Comparison of ENCODE assay signal across 1 cellular context in the genomic region with DNA sequence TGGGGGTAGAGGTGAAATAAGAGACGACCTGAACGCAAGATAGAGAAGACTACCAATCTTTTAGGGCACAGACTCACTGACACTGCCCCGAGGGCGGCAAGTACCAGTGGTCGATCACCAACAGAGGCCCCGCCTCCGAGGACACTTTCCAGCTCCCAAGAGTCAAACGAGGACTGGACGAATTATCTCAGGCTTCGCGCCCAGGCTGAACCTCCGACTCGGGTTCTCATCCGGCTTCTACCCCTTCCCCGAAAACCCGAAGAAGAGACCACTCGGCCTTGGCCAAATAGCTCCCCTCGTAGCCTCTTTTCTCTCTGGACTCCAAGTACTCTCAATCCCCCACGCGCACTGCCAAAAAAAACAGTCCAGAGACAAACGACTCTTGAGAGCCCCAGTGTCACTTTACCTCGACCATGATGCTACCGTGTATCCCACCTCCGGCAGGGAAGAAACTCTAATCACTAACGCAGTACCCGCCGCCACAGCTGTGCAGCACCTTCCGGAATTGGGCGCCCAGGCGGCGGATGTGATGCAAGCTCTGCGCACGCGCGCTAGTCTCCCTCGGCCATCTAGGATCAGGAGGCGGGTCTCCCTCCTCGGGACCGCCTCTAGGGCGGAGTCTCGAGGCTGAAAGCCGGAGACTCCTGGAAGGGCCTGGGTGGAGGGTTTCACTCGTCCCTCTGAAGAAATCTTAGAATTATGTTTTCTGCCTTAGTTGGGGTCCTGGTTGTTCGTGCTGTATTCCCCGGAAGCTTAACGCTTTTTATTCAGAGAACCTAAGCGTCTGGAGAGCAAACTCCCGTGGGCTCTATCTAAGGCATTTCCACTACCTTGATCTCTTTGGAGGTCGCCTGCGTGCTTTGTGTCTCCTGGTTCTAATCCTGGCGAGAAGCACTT.
TF ChIP-seq lines count a peak whose summit lies in the region.

A gene (minus strand): TSS at position 507 of the 897 bp plus-strand sequence. CDS start 92 bp downstream, at position 415.

TF ChIP-seq in HepG2, 621 proteins besides CTCF, POLR2A, EP300 and RAD21 (continued from another document and continues in another):
- TF ChIP-seq, protein P1, sequence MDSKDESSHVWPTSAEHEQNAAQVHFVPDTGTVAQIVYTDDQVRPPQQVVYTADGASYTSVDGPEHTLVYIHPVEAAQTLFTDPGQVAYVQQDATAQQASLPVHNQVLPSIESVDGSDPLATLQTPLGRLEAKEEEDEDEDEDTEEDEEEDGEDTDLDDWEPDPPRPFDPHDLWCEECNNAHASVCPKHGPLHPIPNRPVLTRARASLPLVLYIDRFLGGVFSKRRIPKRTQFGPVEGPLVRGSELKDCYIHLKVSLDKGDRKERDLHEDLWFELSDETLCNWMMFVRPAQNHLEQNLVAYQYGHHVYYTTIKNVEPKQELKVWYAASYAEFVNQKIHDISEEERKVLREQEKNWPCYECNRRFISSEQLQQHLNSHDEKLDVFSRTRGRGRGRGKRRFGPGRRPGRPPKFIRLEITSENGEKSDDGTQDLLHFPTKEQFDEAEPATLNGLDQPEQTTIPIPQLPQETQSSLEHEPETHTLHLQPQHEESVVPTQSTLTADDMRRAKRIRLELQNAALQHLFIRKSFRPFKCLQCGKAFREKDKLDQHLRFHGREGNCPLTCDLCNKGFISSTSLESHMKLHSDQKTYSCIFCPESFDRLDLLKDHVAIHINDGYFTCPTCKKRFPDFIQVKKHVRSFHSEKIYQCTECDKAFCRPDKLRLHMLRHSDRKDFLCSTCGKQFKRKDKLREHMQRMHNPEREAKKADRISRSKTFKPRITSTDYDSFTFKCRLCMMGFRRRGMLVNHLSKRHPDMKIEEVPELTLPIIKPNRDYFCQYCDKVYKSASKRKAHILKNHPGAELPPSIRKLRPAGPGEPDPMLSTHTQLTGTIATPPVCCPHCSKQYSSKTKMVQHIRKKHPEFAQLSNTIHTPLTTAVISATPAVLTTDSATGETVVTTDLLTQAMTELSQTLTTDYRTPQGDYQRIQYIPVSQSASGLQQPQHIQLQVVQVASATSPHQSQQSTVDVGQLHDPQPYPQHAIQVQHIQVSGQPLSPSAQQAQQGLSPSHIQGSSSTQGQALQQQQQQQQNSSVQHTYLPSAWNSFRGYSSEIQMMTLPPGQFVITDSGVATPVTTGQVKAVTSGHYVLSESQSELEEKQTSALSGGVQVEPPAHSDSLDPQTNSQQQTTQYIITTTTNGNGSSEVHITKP (CRISPR knock-in tag; IDR thresholded peaks at IDR 0.05; ENCODE audit: low read depth) = no peak
- peak; percentile 31; the same call in 1 of the 2 replicates for TF ChIP-seq NR2C2 (CRISPR knock-in tag; IDR thresholded peaks at IDR 0.05; ENCODE audit: borderline replicate concordance)
- peak; percentile 90 for TF ChIP-seq ZNF598 (CRISPR knock-in tag; IDR thresholded peaks at IDR 0.05; ENCODE audit: borderline replicate concordance)
- TF ChIP-seq ZFP62 (CRISPR knock-in tag; IDR thresholded peaks at IDR 0.05) = no peak
- TF ChIP-seq ETV5 (CRISPR knock-in tag; IDR thresholded peaks at IDR 0.05; ENCODE audit: borderline replicate concordance) = peak; percentile 68
- TF ChIP-seq HOXA7 (CRISPR knock-in tag; IDR thresholded peaks at IDR 0.05) = no peak
- no peak for TF ChIP-seq AGO1 (IDR thresholded peaks at IDR 0.05; ENCODE audit: low read depth, low read length, poor library complexity, severe bottlenecking)
- TF ChIP-seq, protein P2, sequence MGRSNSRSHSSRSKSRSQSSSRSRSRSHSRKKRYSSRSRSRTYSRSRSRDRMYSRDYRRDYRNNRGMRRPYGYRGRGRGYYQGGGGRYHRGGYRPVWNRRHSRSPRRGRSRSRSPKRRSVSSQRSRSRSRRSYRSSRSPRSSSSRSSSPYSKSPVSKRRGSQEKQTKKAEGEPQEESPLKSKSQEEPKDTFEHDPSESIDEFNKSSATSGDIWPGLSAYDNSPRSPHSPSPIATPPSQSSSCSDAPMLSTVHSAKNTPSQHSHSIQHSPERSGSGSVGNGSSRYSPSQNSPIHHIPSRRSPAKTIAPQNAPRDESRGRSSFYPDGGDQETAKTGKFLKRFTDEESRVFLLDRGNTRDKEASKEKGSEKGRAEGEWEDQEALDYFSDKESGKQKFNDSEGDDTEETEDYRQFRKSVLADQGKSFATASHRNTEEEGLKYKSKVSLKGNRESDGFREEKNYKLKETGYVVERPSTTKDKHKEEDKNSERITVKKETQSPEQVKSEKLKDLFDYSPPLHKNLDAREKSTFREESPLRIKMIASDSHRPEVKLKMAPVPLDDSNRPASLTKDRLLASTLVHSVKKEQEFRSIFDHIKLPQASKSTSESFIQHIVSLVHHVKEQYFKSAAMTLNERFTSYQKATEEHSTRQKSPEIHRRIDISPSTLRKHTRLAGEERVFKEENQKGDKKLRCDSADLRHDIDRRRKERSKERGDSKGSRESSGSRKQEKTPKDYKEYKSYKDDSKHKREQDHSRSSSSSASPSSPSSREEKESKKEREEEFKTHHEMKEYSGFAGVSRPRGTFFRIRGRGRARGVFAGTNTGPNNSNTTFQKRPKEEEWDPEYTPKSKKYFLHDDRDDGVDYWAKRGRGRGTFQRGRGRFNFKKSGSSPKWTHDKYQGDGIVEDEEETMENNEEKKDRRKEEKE (IDR thresholded peaks at IDR 0.05) = no peak
- TF ChIP-seq, protein P3, sequence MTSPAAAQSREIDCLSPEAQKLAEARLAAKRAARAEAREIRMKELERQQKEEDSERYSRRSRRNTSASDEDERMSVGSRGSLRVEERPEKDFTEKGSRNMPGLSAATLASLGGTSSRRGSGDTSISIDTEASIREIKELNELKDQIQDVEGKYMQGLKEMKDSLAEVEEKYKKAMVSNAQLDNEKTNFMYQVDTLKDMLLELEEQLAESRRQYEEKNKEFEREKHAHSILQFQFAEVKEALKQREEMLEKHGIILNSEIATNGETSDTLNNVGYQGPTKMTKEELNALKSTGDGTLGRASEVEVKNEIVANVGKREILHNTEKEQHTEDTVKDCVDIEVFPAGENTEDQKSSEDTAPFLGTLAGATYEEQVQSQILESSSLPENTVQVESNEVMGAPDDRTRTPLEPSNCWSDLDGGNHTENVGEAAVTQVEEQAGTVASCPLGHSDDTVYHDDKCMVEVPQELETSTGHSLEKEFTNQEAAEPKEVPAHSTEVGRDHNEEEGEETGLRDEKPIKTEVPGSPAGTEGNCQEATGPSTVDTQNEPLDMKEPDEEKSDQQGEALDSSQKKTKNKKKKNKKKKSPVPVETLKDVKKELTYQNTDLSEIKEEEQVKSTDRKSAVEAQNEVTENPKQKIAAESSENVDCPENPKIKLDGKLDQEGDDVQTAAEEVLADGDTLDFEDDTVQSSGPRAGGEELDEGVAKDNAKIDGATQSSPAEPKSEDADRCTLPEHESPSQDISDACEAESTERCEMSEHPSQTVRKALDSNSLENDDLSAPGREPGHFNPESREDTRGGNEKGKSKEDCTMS (CRISPR knock-in tag; conservative IDR thresholded peaks at IDR 0.05) = no peak
- TF ChIP-seq HHEX (CRISPR knock-in tag; IDR thresholded peaks at IDR 0.05) = no peak
- TF ChIP-seq, protein P4, sequence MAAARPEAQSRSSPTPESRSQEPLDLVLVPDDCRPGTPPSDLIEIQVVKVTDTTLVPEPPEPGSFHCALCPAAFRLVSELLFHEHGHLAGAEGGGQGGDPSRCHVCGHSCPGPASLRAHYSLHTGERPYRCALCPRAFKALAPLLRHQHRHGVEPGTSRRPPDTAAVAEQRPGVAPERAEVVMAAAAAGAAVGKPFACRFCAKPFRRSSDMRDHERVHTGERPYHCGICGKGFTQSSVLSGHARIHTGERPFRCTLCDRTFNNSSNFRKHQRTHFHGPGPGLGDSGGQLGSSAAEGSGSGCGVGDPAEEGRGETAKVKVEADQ (CRISPR knock-in tag; IDR thresholded peaks at IDR 0.05; ENCODE audit: borderline replicate concordance) = no peak
- TF ChIP-seq, protein P5, sequence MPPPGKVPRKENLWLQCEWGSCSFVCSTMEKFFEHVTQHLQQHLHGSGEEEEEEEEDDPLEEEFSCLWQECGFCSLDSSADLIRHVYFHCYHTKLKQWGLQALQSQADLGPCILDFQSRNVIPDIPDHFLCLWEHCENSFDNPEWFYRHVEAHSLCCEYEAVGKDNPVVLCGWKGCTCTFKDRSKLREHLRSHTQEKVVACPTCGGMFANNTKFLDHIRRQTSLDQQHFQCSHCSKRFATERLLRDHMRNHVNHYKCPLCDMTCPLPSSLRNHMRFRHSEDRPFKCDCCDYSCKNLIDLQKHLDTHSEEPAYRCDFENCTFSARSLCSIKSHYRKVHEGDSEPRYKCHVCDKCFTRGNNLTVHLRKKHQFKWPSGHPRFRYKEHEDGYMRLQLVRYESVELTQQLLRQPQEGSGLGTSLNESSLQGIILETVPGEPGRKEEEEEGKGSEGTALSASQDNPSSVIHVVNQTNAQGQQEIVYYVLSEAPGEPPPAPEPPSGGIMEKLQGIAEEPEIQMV (CRISPR knock-in tag; IDR thresholded peaks at IDR 0.05; ENCODE audit: low read depth) = no peak
- no peak for TF ChIP-seq ZNF678 (CRISPR knock-in tag; IDR thresholded peaks at IDR 0.05)
- TF ChIP-seq HIVEP1 (CRISPR knock-in tag; IDR thresholded peaks at IDR 0.05) = 0 out of 2 replicates have a peak, but pooled peaks have one; percentile 58
- TF ChIP-seq ZNF235 (CRISPR knock-in tag; IDR thresholded peaks at IDR 0.05; ENCODE audit: borderline replicate concordance) = no peak
- TF ChIP-seq KLF13 (CRISPR knock-in tag; IDR thresholded peaks at IDR 0.05) = no peak
- TF ChIP-seq, protein P6, sequence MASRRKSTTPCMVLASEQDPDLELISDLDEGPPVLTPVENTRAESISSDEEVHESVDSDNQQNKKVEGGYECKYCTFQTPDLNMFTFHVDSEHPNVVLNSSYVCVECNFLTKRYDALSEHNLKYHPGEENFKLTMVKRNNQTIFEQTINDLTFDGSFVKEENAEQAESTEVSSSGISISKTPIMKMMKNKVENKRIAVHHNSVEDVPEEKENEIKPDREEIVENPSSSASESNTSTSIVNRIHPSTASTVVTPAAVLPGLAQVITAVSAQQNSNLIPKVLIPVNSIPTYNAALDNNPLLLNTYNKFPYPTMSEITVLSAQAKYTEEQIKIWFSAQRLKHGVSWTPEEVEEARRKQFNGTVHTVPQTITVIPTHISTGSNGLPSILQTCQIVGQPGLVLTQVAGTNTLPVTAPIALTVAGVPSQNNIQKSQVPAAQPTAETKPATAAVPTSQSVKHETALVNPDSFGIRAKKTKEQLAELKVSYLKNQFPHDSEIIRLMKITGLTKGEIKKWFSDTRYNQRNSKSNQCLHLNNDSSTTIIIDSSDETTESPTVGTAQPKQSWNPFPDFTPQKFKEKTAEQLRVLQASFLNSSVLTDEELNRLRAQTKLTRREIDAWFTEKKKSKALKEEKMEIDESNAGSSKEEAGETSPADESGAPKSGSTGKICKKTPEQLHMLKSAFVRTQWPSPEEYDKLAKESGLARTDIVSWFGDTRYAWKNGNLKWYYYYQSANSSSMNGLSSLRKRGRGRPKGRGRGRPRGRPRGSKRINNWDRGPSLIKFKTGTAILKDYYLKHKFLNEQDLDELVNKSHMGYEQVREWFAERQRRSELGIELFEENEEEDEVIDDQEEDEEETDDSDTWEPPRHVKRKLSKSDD (CRISPR knock-in tag; IDR thresholded peaks at IDR 0.05; ENCODE audit: low read depth) = no peak
- peak; percentile 91 for TF ChIP-seq CEBPB (IDR thresholded peaks at IDR 0.05; ENCODE audit: borderline replicate concordance, low read depth, low read length)
- TF ChIP-seq, protein P7, sequence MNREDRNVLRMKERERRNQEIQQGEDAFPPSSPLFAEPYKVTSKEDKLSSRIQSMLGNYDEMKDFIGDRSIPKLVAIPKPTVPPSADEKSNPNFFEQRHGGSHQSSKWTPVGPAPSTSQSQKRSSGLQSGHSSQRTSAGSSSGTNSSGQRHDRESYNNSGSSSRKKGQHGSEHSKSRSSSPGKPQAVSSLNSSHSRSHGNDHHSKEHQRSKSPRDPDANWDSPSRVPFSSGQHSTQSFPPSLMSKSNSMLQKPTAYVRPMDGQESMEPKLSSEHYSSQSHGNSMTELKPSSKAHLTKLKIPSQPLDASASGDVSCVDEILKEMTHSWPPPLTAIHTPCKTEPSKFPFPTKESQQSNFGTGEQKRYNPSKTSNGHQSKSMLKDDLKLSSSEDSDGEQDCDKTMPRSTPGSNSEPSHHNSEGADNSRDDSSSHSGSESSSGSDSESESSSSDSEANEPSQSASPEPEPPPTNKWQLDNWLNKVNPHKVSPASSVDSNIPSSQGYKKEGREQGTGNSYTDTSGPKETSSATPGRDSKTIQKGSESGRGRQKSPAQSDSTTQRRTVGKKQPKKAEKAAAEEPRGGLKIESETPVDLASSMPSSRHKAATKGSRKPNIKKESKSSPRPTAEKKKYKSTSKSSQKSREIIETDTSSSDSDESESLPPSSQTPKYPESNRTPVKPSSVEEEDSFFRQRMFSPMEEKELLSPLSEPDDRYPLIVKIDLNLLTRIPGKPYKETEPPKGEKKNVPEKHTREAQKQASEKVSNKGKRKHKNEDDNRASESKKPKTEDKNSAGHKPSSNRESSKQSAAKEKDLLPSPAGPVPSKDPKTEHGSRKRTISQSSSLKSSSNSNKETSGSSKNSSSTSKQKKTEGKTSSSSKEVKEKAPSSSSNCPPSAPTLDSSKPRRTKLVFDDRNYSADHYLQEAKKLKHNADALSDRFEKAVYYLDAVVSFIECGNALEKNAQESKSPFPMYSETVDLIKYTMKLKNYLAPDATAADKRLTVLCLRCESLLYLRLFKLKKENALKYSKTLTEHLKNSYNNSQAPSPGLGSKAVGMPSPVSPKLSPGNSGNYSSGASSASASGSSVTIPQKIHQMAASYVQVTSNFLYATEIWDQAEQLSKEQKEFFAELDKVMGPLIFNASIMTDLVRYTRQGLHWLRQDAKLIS (CRISPR knock-in tag; IDR thresholded peaks at IDR 0.05) = no peak
- no peak for TF ChIP-seq SMC3 (IDR thresholded peaks at IDR 0.05; ENCODE audit: low read length)
- no peak for TF ChIP-seq MAFK (conservative IDR thresholded peaks at IDR 0.05 in 1 of 2, IDR thresholded peaks at IDR 0.05 in 1 of 2; ENCODE audit: low read length in 2 of 2)
- no peak for TF ChIP-seq ZNF225 (CRISPR knock-in tag; IDR thresholded peaks at IDR 0.05)
- no peak for TF ChIP-seq ZNF549 (CRISPR knock-in tag; IDR thresholded peaks at IDR 0.05)
- no peak for TF ChIP-seq ZNF260 (CRISPR knock-in tag; IDR thresholded peaks at IDR 0.05; ENCODE audit: borderline replicate concordance, low read depth)
- TF ChIP-seq TCF7L2 (IDR thresholded peaks at IDR 0.05; ENCODE audit: low read depth, low read length) = no peak
- TF ChIP-seq ZNF75D (CRISPR knock-in tag; IDR thresholded peaks at IDR 0.05; ENCODE audit: borderline replicate concordance) = no peak
- no peak for TF ChIP-seq KLF6 (CRISPR knock-in tag; IDR thresholded peaks at IDR 0.05)
- TF ChIP-seq ZNF878 (CRISPR knock-in tag; IDR thresholded peaks at IDR 0.05) = no peak
- TF ChIP-seq ZMYM2 (CRISPR knock-in tag; IDR thresholded peaks at IDR 0.05) = no peak
- TF ChIP-seq ZNF781 (CRISPR knock-in tag; IDR thresholded peaks at IDR 0.05; ENCODE audit: borderline replicate concordance, not compliant biosample characterization) = peak; percentile 85
- no peak for TF ChIP-seq RNF2 (conservative IDR thresholded peaks at IDR 0.05; ENCODE audit: low read depth)
- TF ChIP-seq KDM2A (CRISPR knock-in tag; IDR thresholded peaks at IDR 0.05; ENCODE audit: borderline replicate concordance, low read depth) = peak; percentile 80; the same call in 1 of the 2 replicates
